ENCODE assay signal across 1 cellular context in the genomic region with DNA sequence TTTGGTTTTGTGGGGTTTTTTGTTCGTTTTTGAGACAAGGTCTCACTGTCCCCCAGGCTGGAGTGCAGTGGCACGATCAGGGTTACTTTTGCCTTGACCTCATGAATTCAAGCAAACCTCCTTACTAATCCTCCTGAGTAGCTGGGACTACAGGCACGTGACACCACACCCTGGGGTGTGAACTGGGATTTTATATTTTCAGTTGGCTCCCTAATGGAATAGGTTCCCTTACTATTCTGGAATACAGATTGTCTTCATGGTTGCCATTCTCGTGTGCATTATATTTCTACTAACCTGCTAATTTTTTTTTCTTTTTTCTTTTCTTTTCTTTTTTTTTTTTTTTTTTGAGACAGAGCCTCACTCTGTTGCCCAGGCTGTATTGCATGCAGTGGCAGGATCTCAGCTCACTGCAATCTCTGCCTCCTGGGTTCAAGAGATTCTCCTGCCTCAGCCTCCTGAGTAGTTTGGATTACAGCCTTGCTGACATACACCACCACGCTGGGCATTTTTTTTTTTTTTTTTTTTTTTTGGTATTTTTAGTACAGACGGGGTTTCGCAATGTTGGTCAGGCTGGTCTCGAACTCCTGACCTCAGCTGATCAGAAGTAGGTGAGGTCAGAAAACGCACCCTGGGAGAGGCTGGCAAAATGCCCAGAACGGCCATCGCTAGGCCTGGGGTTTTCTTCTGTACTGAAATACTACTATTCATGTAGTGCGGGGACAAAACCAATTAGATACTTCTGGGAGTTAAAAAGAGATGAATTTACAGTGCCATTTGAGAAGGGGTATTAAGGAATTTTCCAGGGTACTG.
TF ChIP-seq lines count a peak whose summit lies in the region.
"Not testable (repeated sequence)": the region's sequence is repeated elsewhere in the genome, so short reads cannot be mapped to it uniquely, and the experiment has no call there.

No MANE protein-coding gene starts in this region.

TF ChIP-seq in K562, 482 proteins besides CTCF, POLR2A, EP300 and RAD21 (continues in another document):
- TF ChIP-seq ADNP (tag; IDR thresholded peaks at IDR 0.05) (peak; percentile 81), L3MBTL2 (IDR thresholded peaks at IDR 0.05) (peak; percentile 57), RAD51 (IDR thresholded peaks at IDR 0.05; ENCODE audit: borderline replicate concordance, low read depth) (peak; percentile 73), BCOR (IDR thresholded peaks at IDR 0.05) (peak; percentile 36; the same call in 1 of the 2 replicates), ZNF384 (IDR thresholded peaks at IDR 0.05; ENCODE audit: low read depth, low read length) (0 out of 2 replicates have a peak, but pooled peaks have one; percentile 51), BHLHE40 (IDR thresholded peaks at IDR 0.05; ENCODE audit: low read length) (peak; percentile 74), SMAD4 (CRISPR knock-in tag; conservative IDR thresholded peaks at IDR 0.05) (peak; percentile 22; the same call in 1 of the 2 replicates), NFIC (IDR thresholded peaks at IDR 0.05) (peak; percentile 92), DACH1 (IDR thresholded peaks at IDR 0.05; ENCODE audit: partially characterized antibody) (peak; percentile 29), CEBPB (tag; IDR thresholded peaks at IDR 0.05) (peak; percentile 99), ZEB2 (IDR thresholded peaks at IDR 0.05) (0 out of 2 replicates have a peak, but pooled peaks have one; percentile 25), JUND (tag; IDR thresholded peaks at IDR 0.05; ENCODE audit: borderline replicate concordance, low read depth, low read length) (peak; percentile 13; the same call in 1 of the 3 replicates), SMARCA4 (IDR thresholded peaks at IDR 0.05) (0 out of 2 replicates have a peak, but pooled peaks have one; percentile 23), TOE1 (IDR thresholded peaks at IDR 0.05; ENCODE audit: borderline replicate concordance) (peak; percentile 51; the same call in 1 of the 2 replicates), ATF7 (IDR thresholded peaks at IDR 0.05) (peak; percentile 62; the same call in 1 of the 2 replicates), YY1 (IDR thresholded peaks at IDR 0.05; ENCODE audit: borderline replicate concordance in 1 of 3, control insufficient read depth in 1 of 3, extremely low read depth in 1 of 3, insufficient read depth in 3 of 3, insufficient read length in 1 of 3, insufficient replicate concordance in 2 of 3, low read depth in 1 of 3, low read length in 2 of 3) (peak in 1 of 3 experiments; percentile 59), CEBPG (CRISPR knock-in tag; IDR thresholded peaks at IDR 0.05) (peak; percentile 60), CEBPG (tag; conservative IDR thresholded peaks at IDR 0.05 in 1 of 2, IDR thresholded peaks at IDR 0.05 in 1 of 2) (peak; percentile 88 to 95)
- TF ChIP-seq, protein P1, sequence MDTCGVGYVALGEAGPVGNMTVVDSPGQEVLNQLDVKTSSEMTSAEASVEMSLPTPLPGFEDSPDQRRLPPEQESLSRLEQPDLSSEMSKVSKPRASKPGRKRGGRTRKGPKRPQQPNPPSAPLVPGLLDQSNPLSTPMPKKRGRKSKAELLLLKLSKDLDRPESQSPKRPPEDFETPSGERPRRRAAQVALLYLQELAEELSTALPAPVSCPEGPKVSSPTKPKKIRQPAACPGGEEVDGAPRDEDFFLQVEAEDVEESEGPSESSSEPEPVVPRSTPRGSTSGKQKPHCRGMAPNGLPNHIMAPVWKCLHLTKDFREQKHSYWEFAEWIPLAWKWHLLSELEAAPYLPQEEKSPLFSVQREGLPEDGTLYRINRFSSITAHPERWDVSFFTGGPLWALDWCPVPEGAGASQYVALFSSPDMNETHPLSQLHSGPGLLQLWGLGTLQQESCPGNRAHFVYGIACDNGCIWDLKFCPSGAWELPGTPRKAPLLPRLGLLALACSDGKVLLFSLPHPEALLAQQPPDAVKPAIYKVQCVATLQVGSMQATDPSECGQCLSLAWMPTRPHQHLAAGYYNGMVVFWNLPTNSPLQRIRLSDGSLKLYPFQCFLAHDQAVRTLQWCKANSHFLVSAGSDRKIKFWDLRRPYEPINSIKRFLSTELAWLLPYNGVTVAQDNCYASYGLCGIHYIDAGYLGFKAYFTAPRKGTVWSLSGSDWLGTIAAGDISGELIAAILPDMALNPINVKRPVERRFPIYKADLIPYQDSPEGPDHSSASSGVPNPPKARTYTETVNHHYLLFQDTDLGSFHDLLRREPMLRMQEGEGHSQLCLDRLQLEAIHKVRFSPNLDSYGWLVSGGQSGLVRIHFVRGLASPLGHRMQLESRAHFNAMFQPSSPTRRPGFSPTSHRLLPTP (IDR thresholded peaks at IDR 0.05; ENCODE audit: borderline replicate concordance, extremely low read depth, insufficient read length): peak; percentile 58
- TF ChIP-seq, protein P2, sequence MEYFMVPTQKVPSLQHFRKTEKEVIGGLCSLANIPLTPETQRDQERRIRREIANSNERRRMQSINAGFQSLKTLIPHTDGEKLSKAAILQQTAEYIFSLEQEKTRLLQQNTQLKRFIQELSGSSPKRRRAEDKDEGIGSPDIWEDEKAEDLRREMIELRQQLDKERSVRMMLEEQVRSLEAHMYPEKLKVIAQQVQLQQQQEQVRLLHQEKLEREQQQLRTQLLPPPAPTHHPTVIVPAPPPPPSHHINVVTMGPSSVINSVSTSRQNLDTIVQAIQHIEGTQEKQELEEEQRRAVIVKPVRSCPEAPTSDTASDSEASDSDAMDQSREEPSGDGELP (CRISPR knock-in tag; IDR thresholded peaks at IDR 0.05; ENCODE audit: borderline replicate concordance): peak; percentile 12; the same call in 1 of the 2 replicates
- TF ChIP-seq, protein P3, sequence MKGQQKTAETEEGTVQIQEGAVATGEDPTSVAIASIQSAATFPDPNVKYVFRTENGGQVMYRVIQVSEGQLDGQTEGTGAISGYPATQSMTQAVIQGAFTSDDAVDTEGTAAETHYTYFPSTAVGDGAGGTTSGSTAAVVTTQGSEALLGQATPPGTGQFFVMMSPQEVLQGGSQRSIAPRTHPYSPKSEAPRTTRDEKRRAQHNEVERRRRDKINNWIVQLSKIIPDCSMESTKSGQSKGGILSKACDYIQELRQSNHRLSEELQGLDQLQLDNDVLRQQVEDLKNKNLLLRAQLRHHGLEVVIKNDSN (CRISPR knock-in tag; IDR thresholded peaks at IDR 0.05): peak; percentile 55
- TF ChIP-seq, protein P4, sequence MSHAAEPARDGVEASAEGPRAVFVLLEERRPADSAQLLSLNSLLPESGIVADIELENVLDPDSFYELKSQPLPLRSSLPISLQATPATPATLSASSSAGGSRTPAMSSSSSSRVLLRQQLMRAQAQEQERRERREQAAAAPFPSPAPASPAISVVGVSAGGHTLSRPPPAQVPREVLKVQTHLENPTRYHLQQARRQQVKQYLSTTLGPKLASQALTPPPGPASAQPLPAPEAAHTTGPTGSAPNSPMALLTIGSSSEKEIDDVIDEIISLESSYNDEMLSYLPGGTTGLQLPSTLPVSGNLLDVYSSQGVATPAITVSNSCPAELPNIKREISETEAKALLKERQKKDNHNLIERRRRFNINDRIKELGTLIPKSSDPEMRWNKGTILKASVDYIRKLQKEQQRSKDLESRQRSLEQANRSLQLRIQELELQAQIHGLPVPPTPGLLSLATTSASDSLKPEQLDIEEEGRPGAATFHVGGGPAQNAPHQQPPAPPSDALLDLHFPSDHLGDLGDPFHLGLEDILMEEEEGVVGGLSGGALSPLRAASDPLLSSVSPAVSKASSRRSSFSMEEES (CRISPR knock-in tag; IDR thresholded peaks at IDR 0.05): peak; percentile 71
- not testable (repeated sequence) for TF ChIP-seq JUND (IDR thresholded peaks at IDR 0.05; ENCODE audit: borderline replicate concordance, low read depth, low read length); TOE1 (CRISPR knock-in tag; IDR thresholded peaks at IDR 0.05; ENCODE audit: borderline replicate concordance, low read depth)
- TF ChIP-seq, protein P5, sequence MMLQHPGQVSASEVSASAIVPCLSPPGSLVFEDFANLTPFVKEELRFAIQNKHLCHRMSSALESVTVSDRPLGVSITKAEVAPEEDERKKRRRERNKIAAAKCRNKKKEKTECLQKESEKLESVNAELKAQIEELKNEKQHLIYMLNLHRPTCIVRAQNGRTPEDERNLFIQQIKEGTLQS (IDR thresholded peaks at IDR 0.05): peak; percentile 51
- TF ChIP-seq, protein P5 (CRISPR knock-in tag; conservative IDR thresholded peaks at IDR 0.05): not testable (repeated sequence)
- TF ChIP-seq, protein P6, sequence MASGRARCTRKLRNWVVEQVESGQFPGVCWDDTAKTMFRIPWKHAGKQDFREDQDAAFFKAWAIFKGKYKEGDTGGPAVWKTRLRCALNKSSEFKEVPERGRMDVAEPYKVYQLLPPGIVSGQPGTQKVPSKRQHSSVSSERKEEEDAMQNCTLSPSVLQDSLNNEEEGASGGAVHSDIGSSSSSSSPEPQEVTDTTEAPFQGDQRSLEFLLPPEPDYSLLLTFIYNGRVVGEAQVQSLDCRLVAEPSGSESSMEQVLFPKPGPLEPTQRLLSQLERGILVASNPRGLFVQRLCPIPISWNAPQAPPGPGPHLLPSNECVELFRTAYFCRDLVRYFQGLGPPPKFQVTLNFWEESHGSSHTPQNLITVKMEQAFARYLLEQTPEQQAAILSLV (tag; IDR thresholded peaks at IDR 0.05): peak; percentile 79
- TF ChIP-seq, protein P7, sequence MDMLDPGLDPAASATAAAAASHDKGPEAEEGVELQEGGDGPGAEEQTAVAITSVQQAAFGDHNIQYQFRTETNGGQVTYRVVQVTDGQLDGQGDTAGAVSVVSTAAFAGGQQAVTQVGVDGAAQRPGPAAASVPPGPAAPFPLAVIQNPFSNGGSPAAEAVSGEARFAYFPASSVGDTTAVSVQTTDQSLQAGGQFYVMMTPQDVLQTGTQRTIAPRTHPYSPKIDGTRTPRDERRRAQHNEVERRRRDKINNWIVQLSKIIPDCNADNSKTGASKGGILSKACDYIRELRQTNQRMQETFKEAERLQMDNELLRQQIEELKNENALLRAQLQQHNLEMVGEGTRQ (CRISPR knock-in tag; IDR thresholded peaks at IDR 0.05): peak; percentile 59
- TF ChIP-seq, protein P8, sequence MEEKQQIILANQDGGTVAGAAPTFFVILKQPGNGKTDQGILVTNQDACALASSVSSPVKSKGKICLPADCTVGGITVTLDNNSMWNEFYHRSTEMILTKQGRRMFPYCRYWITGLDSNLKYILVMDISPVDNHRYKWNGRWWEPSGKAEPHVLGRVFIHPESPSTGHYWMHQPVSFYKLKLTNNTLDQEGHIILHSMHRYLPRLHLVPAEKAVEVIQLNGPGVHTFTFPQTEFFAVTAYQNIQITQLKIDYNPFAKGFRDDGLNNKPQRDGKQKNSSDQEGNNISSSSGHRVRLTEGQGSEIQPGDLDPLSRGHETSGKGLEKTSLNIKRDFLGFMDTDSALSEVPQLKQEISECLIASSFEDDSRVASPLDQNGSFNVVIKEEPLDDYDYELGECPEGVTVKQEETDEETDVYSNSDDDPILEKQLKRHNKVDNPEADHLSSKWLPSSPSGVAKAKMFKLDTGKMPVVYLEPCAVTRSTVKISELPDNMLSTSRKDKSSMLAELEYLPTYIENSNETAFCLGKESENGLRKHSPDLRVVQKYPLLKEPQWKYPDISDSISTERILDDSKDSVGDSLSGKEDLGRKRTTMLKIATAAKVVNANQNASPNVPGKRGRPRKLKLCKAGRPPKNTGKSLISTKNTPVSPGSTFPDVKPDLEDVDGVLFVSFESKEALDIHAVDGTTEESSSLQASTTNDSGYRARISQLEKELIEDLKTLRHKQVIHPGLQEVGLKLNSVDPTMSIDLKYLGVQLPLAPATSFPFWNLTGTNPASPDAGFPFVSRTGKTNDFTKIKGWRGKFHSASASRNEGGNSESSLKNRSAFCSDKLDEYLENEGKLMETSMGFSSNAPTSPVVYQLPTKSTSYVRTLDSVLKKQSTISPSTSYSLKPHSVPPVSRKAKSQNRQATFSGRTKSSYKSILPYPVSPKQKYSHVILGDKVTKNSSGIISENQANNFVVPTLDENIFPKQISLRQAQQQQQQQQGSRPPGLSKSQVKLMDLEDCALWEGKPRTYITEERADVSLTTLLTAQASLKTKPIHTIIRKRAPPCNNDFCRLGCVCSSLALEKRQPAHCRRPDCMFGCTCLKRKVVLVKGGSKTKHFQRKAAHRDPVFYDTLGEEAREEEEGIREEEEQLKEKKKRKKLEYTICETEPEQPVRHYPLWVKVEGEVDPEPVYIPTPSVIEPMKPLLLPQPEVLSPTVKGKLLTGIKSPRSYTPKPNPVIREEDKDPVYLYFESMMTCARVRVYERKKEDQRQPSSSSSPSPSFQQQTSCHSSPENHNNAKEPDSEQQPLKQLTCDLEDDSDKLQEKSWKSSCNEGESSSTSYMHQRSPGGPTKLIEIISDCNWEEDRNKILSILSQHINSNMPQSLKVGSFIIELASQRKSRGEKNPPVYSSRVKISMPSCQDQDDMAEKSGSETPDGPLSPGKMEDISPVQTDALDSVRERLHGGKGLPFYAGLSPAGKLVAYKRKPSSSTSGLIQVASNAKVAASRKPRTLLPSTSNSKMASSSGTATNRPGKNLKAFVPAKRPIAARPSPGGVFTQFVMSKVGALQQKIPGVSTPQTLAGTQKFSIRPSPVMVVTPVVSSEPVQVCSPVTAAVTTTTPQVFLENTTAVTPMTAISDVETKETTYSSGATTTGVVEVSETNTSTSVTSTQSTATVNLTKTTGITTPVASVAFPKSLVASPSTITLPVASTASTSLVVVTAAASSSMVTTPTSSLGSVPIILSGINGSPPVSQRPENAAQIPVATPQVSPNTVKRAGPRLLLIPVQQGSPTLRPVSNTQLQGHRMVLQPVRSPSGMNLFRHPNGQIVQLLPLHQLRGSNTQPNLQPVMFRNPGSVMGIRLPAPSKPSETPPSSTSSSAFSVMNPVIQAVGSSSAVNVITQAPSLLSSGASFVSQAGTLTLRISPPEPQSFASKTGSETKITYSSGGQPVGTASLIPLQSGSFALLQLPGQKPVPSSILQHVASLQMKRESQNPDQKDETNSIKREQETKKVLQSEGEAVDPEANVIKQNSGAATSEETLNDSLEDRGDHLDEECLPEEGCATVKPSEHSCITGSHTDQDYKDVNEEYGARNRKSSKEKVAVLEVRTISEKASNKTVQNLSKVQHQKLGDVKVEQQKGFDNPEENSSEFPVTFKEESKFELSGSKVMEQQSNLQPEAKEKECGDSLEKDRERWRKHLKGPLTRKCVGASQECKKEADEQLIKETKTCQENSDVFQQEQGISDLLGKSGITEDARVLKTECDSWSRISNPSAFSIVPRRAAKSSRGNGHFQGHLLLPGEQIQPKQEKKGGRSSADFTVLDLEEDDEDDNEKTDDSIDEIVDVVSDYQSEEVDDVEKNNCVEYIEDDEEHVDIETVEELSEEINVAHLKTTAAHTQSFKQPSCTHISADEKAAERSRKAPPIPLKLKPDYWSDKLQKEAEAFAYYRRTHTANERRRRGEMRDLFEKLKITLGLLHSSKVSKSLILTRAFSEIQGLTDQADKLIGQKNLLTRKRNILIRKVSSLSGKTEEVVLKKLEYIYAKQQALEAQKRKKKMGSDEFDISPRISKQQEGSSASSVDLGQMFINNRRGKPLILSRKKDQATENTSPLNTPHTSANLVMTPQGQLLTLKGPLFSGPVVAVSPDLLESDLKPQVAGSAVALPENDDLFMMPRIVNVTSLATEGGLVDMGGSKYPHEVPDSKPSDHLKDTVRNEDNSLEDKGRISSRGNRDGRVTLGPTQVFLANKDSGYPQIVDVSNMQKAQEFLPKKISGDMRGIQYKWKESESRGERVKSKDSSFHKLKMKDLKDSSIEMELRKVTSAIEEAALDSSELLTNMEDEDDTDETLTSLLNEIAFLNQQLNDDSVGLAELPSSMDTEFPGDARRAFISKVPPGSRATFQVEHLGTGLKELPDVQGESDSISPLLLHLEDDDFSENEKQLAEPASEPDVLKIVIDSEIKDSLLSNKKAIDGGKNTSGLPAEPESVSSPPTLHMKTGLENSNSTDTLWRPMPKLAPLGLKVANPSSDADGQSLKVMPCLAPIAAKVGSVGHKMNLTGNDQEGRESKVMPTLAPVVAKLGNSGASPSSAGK (IDR thresholded peaks at IDR 0.05): peak; percentile 30; the same call in 1 of the 2 replicates
